Comparison of ENCODE assay signal across 3 cellular contexts in the genomic region with DNA sequence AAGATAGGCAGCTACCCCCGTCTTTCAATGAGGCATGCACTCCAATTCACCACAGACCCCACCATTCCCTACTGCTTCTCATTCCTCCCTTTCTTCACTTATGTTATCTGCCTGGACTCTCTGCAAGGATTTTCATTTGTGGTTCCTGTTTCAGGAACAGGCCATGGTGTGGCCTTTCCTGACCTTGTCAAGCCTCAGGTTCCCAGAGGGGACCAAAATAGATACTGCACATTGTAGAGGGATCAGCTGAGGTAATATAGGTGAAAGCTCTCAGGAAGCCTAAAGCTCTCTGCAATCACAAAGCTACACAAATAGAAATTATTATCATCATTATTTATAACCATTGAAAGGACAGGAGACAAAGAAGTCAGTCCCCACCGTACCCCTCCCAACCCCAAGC. TPM values are rescaled to one million over a fixed set of nuclear protein-coding genes. Genes with fewer than 3 reads are reported as not detected.
"Had no signal": no experiment of that assay in that cellular context is flagged by ENCODE, and none has a peak within 500 bp of the region (broad histone marks: within the 10 kb centered on the region; RNA-seq: fewer than 3 reads in every experiment).

No MANE protein-coding gene starts in this region.

RNA-seq across cellular contexts. Expression of a gene that starts 50.6 kb away (rescaled TPM):
- polyA plus RNA-seq: immature natural killer cell; mammary epithelial cell; naive thymus-derived CD4-positive, alpha-beta T cell had no signal
